Comparison of ENCODE assay signal across 14 cellular contexts in genomic region chr5:88878976-88879375, GRCh38. TPM values are rescaled to one million over a fixed set of nuclear protein-coding genes. Genes with fewer than 3 reads are reported as not detected.
DNase-seq lines count a peak whose midpoint lies in the region; ATAC-seq and TF ChIP-seq lines count a peak whose summit lies in the region.
"Had no signal": no experiment of that assay in that cellular context is flagged by ENCODE, and none has a peak within 500 bp of the region (broad histone marks: within the 10 kb centered on the region; RNA-seq: fewer than 3 reads in every experiment).

No MANE protein-coding gene starts in this region.

- H3K79me2 ChIP-seq in MM.1S (ENCODE audit: low read length): peaks cover 98% of the 10 kb centered on the region

- 0 out of 2 replicates have a peak, but pooled peaks cover 6% of the 10 kb centered on the region for H4K20me1 ChIP-seq in MM.1S (ENCODE audit: insufficient read depth, low read length)

- H3K27me3 ChIP-seq in MM.1S (replicated peaks; ENCODE audit: insufficient read depth, low read length) (no peaks in the 10 kb centered on the region), sigmoid colon (no peaks in the 10 kb centered on the region)
- H3K27me3 ChIP-seq: SJSA1 had no signal

- H3K9me3 ChIP-seq in MM.1S (replicated peaks; ENCODE audit: insufficient read depth, low read length) (no peaks in the 10 kb centered on the region), sigmoid colon (no peaks in the 10 kb centered on the region)
- H3K9me3 ChIP-seq: SJSA1 had no signal

- CTCF ChIA-PET in GM10248 (lab: Yijun Ruan, JAX): no interaction called here

- no peak for TF ChIP-seq POLR2A in sigmoid colon (IDR thresholded peaks at IDR 0.05)

- 61 to 70% methylated on average over 1 of the region's 1 CpG for WGBS in sigmoid colon, 2 donors

- POLR2A ChIA-PET in GM10248 (lab: Yijun Ruan, JAX): no interaction called here

- DNase-seq in GM10248 (ENCODE audit: extremely low spot score) (no peak), MM.1S (peak; percentile 45), choroid plexus epithelial cell (ENCODE audit: low read depth) (peak; percentile 50), sigmoid colon (no peak), mucosa of gallbladder (ENCODE audit: low spot score) (no peak), NCI-H748 (lab: John Stamatoyannopoulos, UW; ENCODE audit: unreplicated experiment) (no peak), retina (no peak)
- DNase-seq: activated CD4-positive, alpha-beta T cell treated with anti-CD3 and anti-CD28 coated beads for 48 hours; activated naive CD4-positive, alpha-beta T cell treated with Interleukin-2 at 50 U/mL for 16 hours; DMS153; effector memory CD4-positive, alpha-beta T cell; NCI-H2107 had no signal

- peak overlapping the region; percentile 95 for H3K9ac ChIP-seq in MM.1S (ENCODE audit: low read length)

- H3K27ac ChIP-seq in MM.1S (ENCODE audit: low read length) (peak overlapping the region; percentile 37; the same call in 1 of the 2 replicates), sigmoid colon (peak overlapping the region; percentile 87 to 93 (median 88))
- H3K27ac ChIP-seq: SJSA1 had no signal

- ATAC-seq in HG03280 (IDR thresholded peaks at IDR 0.05; ENCODE audit: unreplicated experiment): no peak

- peaks cover 31% of the 10 kb centered on the region for H3F3A ChIP-seq in MM.1S (ENCODE audit: insufficient read depth, low read length)

- intact Hi-C loops in sigmoid colon (cut with DNase I): no loop called here

- TF ChIP-seq EP300 in sigmoid colon (IDR thresholded peaks at IDR 0.05): no peak

- no peaks in the 10 kb centered on the region for H3K9me2 ChIP-seq in MM.1S (replicated peaks; ENCODE audit: insufficient read depth, low read length)

- peak overlapping the region; percentile 79 for H3K4me3 ChIP-seq in MM.1S (ENCODE audit: low read length)
- no peak overlapping the region for H3K4me3 ChIP-seq in choroid plexus epithelial cell (ENCODE audit: low read depth, low read length)
- no peak overlapping the region for H3K4me3 ChIP-seq in sigmoid colon
- H3K4me3 ChIP-seq: SJSA1 had no signal

- H3K4me1 ChIP-seq in MM.1S (ENCODE audit: low read length) (0 out of 2 replicates have a peak, but pooled peaks cover 4% of the 10 kb centered on the region), sigmoid colon (peaks cover 0 to 67% (median 35%) of the 10 kb centered on the region in 4 donors)

- H2AFZ ChIP-seq in MM.1S (ENCODE audit: low read length): no peak overlapping the region

- H3K4me2 ChIP-seq in MM.1S (ENCODE audit: low read depth, low read length): peak overlapping the region; percentile 69

- H3K36me3 ChIP-seq in MM.1S (replicated peaks; ENCODE audit: insufficient read depth, low read length) (peaks cover 12% of the 10 kb centered on the region; the same call in 1 of the 2 replicates), sigmoid colon (no peaks in the 10 kb centered on the region)

- TF ChIP-seq CTCF in GM10248 (IDR thresholded peaks at IDR 0.05; ENCODE audit: control extremely low read depth, extremely low read depth, low read depth, missing control alignments) (peak; percentile 35), MM.1S (IDR thresholded peaks at IDR 0.05; ENCODE audit: low read length) (peak; percentile 26), choroid plexus epithelial cell (conservative IDR thresholded peaks at IDR 0.05; ENCODE audit: low read depth, low read length) (no peak), sigmoid colon (IDR thresholded peaks at IDR 0.05) (no peak)

RNA-seq across cellular contexts. Expression of gene MEF2C, which starts 4.0 kb away (rescaled TPM):
- total RNA-seq in sigmoid colon: 10 to 100 TPM; 32.1 to 51.4 (median 40.2) TPM
- polyA plus RNA-seq in sigmoid colon: 10 to 100 TPM in 1 of 3 donors, 1 to 10 TPM in 2; 2.8 to 14.9 (median 9.0) TPM
- 56.9 TPM for total RNA-seq in mucosa of gallbladder

Comparison
In these comparisons a context has a peak if more than half of its experiments do, and no peak if none do; other contexts are left out.
1. DNase-seq: peak in MM.1S (single experiment) and choroid plexus epithelial cell (single experiment); none in GM10248 (single experiment), sigmoid colon (single experiment), mucosa of gallbladder (single experiment), NCI-H748 (single experiment) and retina (single experiment).
2. CTCF ChIP-seq: peak in GM10248 (single experiment) and MM.1S (single experiment); none in choroid plexus epithelial cell (single experiment) and sigmoid colon (0 of 4).